Comparison of ENCODE assay signal across 18 cellular contexts in genomic region chr1:207268337-207268736, GRCh38. TPM values are rescaled to one million over a fixed set of nuclear protein-coding genes. Genes with fewer than 3 reads are reported as not detected.
DNase-seq lines count a peak whose midpoint lies in the region; ATAC-seq, FAIRE-seq and TF ChIP-seq lines count a peak whose summit lies in the region.
"Had no signal": no experiment of that assay in that cellular context is flagged by ENCODE, and none has a peak within 500 bp of the region (broad histone marks: within the 10 kb centered on the region; RNA-seq: fewer than 3 reads in every experiment).

No MANE protein-coding gene starts in this region.

- H3K9me3 ChIP-seq in small intestine (ENCODE audit: control insufficient read depth, low read depth) = no peaks in the 10 kb centered on the region
- H3K9me3 ChIP-seq: BE2C, Caco-2 had no signal

- H3K4me1 ChIP-seq in GM23338 (ENCODE audit: insufficient read depth) (no peaks in the 10 kb centered on the region), small intestine (ENCODE audit: control insufficient read depth in 2 of 2, insufficient read depth in 1 of 2, low read depth in 1 of 2, low read length in 1 of 2) (no peaks in the 10 kb centered on the region)
- H3K4me1 ChIP-seq: BE2C had no signal

- no peak overlapping the region for H3K4me2 ChIP-seq in GM23338

- H3K79me2 ChIP-seq in GM23338 (replicated peaks; ENCODE audit: insufficient read depth) = no peaks in the 10 kb centered on the region

- H3K27me3 Mint-ChIP-seq in GM23338 (ENCODE audit: insufficient read depth, low read depth, poor library complexity) (no peaks in the 10 kb centered on the region), IgD-negative memory B cell (no peaks in the 10 kb centered on the region)

- H2AFZ ChIP-seq in GM23338 = peak overlapping the region; percentile 21
- H2AFZ ChIP-seq: GM23248 had no signal

- H3F3A ChIP-seq in GM23338 (replicated peaks; ENCODE audit: low read depth) = no peaks in the 10 kb centered on the region

- H3K4me3 ChIP-seq in GM23338 (no peak overlapping the region), fibroblast of villous mesenchyme (ENCODE audit: low read depth, low read length) (no peak overlapping the region), small intestine (ENCODE audit: low read depth in 1 of 2, low read length in 2 of 2) (no peak overlapping the region)
- H3K4me3 ChIP-seq: GM23248 had no signal

- peaks cover 9% of the 10 kb centered on the region; the same call in 2 of the 3 replicates for H3K9me3 Mint-ChIP-seq in GM23338
- peaks cover 0 to 4% (median 0%) of the 10 kb centered on the region in 3 donors for H3K9me3 Mint-ChIP-seq in IgD-negative memory B cell

- H4K20me1 ChIP-seq in GM23338 (replicated peaks; ENCODE audit: insufficient read depth) = no peaks in the 10 kb centered on the region

- no peaks in the 10 kb centered on the region for H3K9me2 ChIP-seq in GM23338 (ENCODE audit: insufficient read depth)

- H3K4me1 Mint-ChIP-seq in GM23338 = no peaks in the 10 kb centered on the region
- peaks cover 0 to 2% (median 0%) of the 10 kb centered on the region in 3 donors for H3K4me1 Mint-ChIP-seq in IgD-negative memory B cell
- H3K4me1 Mint-ChIP-seq: CD4-positive, CD25-positive, alpha-beta regulatory T cell had no signal

- H3K36me3 Mint-ChIP-seq in GM23338 (ENCODE audit: low read depth) (no peaks in the 10 kb centered on the region; the same call in 2 of the 3 replicates), IgD-negative memory B cell (no peaks in the 10 kb centered on the region)
- H3K36me3 Mint-ChIP-seq: CD4-positive, CD25-positive, alpha-beta regulatory T cell had no signal

- TF ChIP-seq CTCF in GM23338 (conservative IDR thresholded peaks at IDR 0.05; ENCODE audit: low read depth in 2 of 2) (no peak), fibroblast of villous mesenchyme (IDR thresholded peaks at IDR 0.05; ENCODE audit: insufficient read depth, low read depth, low read length) (no peak)

- H3K36me3 ChIP-seq in GM23338 (ENCODE audit: insufficient read depth) = no peaks in the 10 kb centered on the region
- no peaks in the 10 kb centered on the region for H3K36me3 ChIP-seq in small intestine (ENCODE audit: control insufficient read depth in 2 of 2, insufficient read depth in 2 of 2, low read length in 2 of 2)
- H3K36me3 ChIP-seq: BE2C had no signal

- H3K4me3 Mint-ChIP-seq in GM23338 (no peak overlapping the region), IgD-negative memory B cell (no peak overlapping the region)
- H3K4me3 Mint-ChIP-seq: CD4-positive, CD25-positive, alpha-beta regulatory T cell had no signal

- no peaks in the 10 kb centered on the region for H3K27me3 ChIP-seq in GM23338 (ENCODE audit: insufficient read depth)
- no peaks in the 10 kb centered on the region for H3K27me3 ChIP-seq in small intestine (ENCODE audit: control insufficient read depth in 2 of 2, insufficient read depth in 2 of 2, low read length in 2 of 2)

- H3K27ac Mint-ChIP-seq in GM23338 (no peak overlapping the region), IgD-negative memory B cell (peak overlapping the region in 2 of 3 donors; percentile 8 to 80)
- H3K27ac Mint-ChIP-seq: CD4-positive, CD25-positive, alpha-beta regulatory T cell had no signal

- H3K27ac ChIP-seq in GM23338 (ENCODE audit: low read depth) = no peak overlapping the region
- no peak overlapping the region for H3K27ac ChIP-seq in small intestine (ENCODE audit: low read depth in 1 of 2, low read length in 1 of 2)
- H3K27ac ChIP-seq: GM23248 had no signal

- no peak for FAIRE-seq in small intestine (lab: Jason Lieb, UNC)
- FAIRE-seq: D721Med, G401.6, GM12891, H54, HTR-8/SVneo had no signal

- ATAC-seq in GM23338 = no peak
- no peak for ATAC-seq in HG03565 (IDR thresholded peaks at IDR 0.05; ENCODE audit: unreplicated experiment)

- WGBS in small intestine, 3 donors = 20 to 60% (median 39%) methylated on average over 1 of the region's 1 CpG

- DNase-seq in GM23338 (ENCODE audit: low spot score) (no peak), fibroblast of villous mesenchyme (ENCODE audit: low read depth) (peak; percentile 61), small intestine (peak; percentile 44), RPMI8226 (no peak), NCI-H510A treated with DMSO at 0.1 percent for 48 hours (lab: John Stamatoyannopoulos, UW) (no peak)
- DNase-seq: BE2C; C1 segment of cervical spinal cord; Caco-2; CD4-positive, CD25-positive, alpha-beta regulatory T cell; GM23248; HCEC 1CT had no signal

TF ChIP-seq in GM23338, 12 proteins besides CTCF, POLR2A, EP300 and RAD21:
- TF ChIP-seq ZNF331 (CRISPR knock-in tag; IDR thresholded peaks at IDR 0.05; ENCODE audit: low read depth) = no peak
- no peak for TF ChIP-seq EZH2phosphoT487 (IDR thresholded peaks at IDR 0.05; ENCODE audit: unreplicated experiment)
- TF ChIP-seq EZH2 (IDR thresholded peaks at IDR 0.05; ENCODE audit: low read depth, unreplicated experiment) = no peak
- no peak for TF ChIP-seq STAT1 (IDR thresholded peaks at IDR 0.05; ENCODE audit: unreplicated experiment)

RNA-seq across cellular contexts. Expression of gene CD55, which starts 53.1 kb away (rescaled TPM):
- total RNA-seq in GM23338 (2014; rRNA removed; shearing (Covaris generic)) = 17.6 and 18.5 TPM in 2 replicates
- polyA plus RNA-seq in GM23338 (2016; fragmentation: Nextera tagmentation; extraction: Ambion mirVana) (13.6 and 16.7 TPM in 2 replicates), IgD-negative memory B cell (111 TPM), small intestine (10 to 100 TPM; 24.8 to 60.2 (median 51.9) TPM)
- 29.4 and 43.5 TPM in 2 replicates for total RNA-seq in fibroblast of villous mesenchyme

Comparison
In these comparisons a context has a peak if more than half of its experiments do, and no peak if none do; other contexts are left out.
1. DNase-seq: peak in fibroblast of villous mesenchyme (single experiment) and small intestine (single experiment); none in GM23338 (single experiment), RPMI8226 (single experiment) and NCI-H510A treated with DMSO at 0.1 percent for 48 hours (single experiment).